ENCODE assay signal across 16 cellular contexts in genomic region chr11:124751741-124752470, GRCh38. TPM values are rescaled to one million over a fixed set of nuclear protein-coding genes. Genes with fewer than 3 reads are reported as not detected.
A peak's percentile ranks its signal among the peaks of the same experiment; 100 is the strongest.
DNase-seq lines count a peak whose midpoint lies in the region; ATAC-seq and TF ChIP-seq lines count a peak whose summit lies in the region.
"Had no signal": no experiment of that assay in that cellular context is flagged by ENCODE, and none has a peak within 500 bp of the region (broad histone marks: within the 10 kb centered on the region; RNA-seq: fewer than 3 reads in every experiment).

A gene with protein sequence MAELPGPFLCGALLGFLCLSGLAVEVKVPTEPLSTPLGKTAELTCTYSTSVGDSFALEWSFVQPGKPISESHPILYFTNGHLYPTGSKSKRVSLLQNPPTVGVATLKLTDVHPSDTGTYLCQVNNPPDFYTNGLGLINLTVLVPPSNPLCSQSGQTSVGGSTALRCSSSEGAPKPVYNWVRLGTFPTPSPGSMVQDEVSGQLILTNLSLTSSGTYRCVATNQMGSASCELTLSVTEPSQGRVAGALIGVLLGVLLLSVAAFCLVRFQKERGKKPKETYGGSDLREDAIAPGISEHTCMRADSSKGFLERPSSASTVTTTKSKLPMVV (minus strand): TSS chr11:124752255. CDS start chr11:124752137, 118 bp downstream.

- H3K27ac ChIP-seq in spleen, result peak within 1 kb of the TSS in 4 of 8 donors; percentile 3 to 48 (median 41)
- H3K27ac ChIP-seq: A549, HL-60 had no signal

- no peaks in the 10 kb centered on the region for H3K9me3 ChIP-seq in spleen
- H3K9me3 ChIP-seq: A549, Caco-2 had no signal

- H3K36me3 Mint-ChIP-seq in activated T-cell treated with anti-CD3 and anti-CD28 coated beads, Interleukin-2, amount 50 U/mL, for 4 hours (ENCODE audit: insufficient read depth), result no peaks in the 10 kb centered on the region
- no peaks in the 10 kb centered on the region for H3K36me3 Mint-ChIP-seq in activated T-cell treated with anti-CD3 and anti-CD28 coated beads, Interleukin-2, amount 50 U/mL, for 24 hours (ENCODE audit: low read depth)
- no peaks in the 10 kb centered on the region for H3K36me3 Mint-ChIP-seq in activated naive CD8-positive, alpha-beta T cell treated with anti-CD3 and anti-CD28 coated beads, Interleukin-2, amount 10 ng/mL, durations not matched to agents 7 days and 5 days
- H3K36me3 Mint-ChIP-seq: memory B cell had no signal

- no peak within 1 kb of the TSS for H3K27ac Mint-ChIP-seq in activated T-cell treated with anti-CD3 and anti-CD28 coated beads, Interleukin-2, amount 50 U/mL, for 24 hours
- H3K27ac Mint-ChIP-seq in activated naive CD8-positive, alpha-beta T cell treated with anti-CD3 and anti-CD28 coated beads, Interleukin-2, amount 10 ng/mL, durations not matched to agents 7 days and 5 days, result no peak within 1 kb of the TSS
- H3K27ac Mint-ChIP-seq: activated CD4-positive, alpha-beta T cell treated with anti-CD3 and anti-CD28 coated beads, Interleukin-2, amount 10 ng/mL, durations not matched to agents 7 days and 5 days; memory B cell had no signal

- WGBS in spleen, 5 donors, result 54 to 81% (median 67%) methylated on average over 29 to 42 of the region's 42 CpGs

- no peak for ATAC-seq in activated T-cell treated with anti-CD3 and anti-CD28 coated beads, Interleukin-2, amount 50 U/mL, for 4 hours
- ATAC-seq in activated naive CD8-positive, alpha-beta T cell treated with anti-CD3 and anti-CD28 coated beads, Interleukin-2, amount 10 ng/mL, durations not matched to agents 7 days and 5 days (ENCODE audit: low read depth), result no peak
- ATAC-seq in left lobe of liver (peak; percentile 60), HG02678 (IDR thresholded peaks at IDR 0.05; ENCODE audit: unreplicated experiment) (no peak)
- ATAC-seq: A549 had no signal

- H3K4me1 ChIP-seq in spleen, result peaks cover 0 to 64% (median 45%) of the 10 kb centered on the region in 6 donors

- H3K4me1 Mint-ChIP-seq in activated T-cell treated with anti-CD3 and anti-CD28 coated beads, Interleukin-2, amount 50 U/mL, for 4 hours (ENCODE audit: low read depth), result peaks cover 14% of the 10 kb centered on the region
- H3K4me1 Mint-ChIP-seq in activated T-cell treated with anti-CD3 and anti-CD28 coated beads, Interleukin-2, amount 50 U/mL, for 24 hours (ENCODE audit: low read depth), result peaks cover 3% of the 10 kb centered on the region
- H3K4me1 Mint-ChIP-seq in activated naive CD8-positive, alpha-beta T cell treated with anti-CD3 and anti-CD28 coated beads, Interleukin-2, amount 10 ng/mL, durations not matched to agents 7 days and 5 days, result peaks cover 18% of the 10 kb centered on the region

- no peak within 1 kb of the TSS for H3K4me3 ChIP-seq in spleen
- H3K4me3 ChIP-seq: A549 had no signal

- H3K27me3 Mint-ChIP-seq in activated T-cell treated with anti-CD3 and anti-CD28 coated beads, Interleukin-2, amount 50 U/mL, for 4 hours (ENCODE audit: low read depth), result peaks cover 14% of the 10 kb centered on the region
- peaks cover 15% of the 10 kb centered on the region for H3K27me3 Mint-ChIP-seq in activated T-cell treated with anti-CD3 and anti-CD28 coated beads, Interleukin-2, amount 50 U/mL, for 24 hours
- H3K27me3 Mint-ChIP-seq in activated naive CD8-positive, alpha-beta T cell treated with anti-CD3 and anti-CD28 coated beads, Interleukin-2, amount 10 ng/mL, durations not matched to agents 7 days and 5 days, result peaks cover 5% of the 10 kb centered on the region

- TF ChIP-seq POLR2A in spleen (IDR thresholded peaks at IDR 0.05), result no peak

- POLR2A ChIA-PET in activated naive CD8-positive, alpha-beta T cell treated with anti-CD3 and anti-CD28 coated beads, Interleukin-2, amount 10 ng/mL, durations not matched to agents 7 days and 5 days (lab: Charles Lee), result interaction anchor here (0.7 kb wide), 1 partner anchor 78 kb away, joined by 3 read pairs; the partner anchor contains the start of gene SPA17

- DNase-seq in activated T-cell treated with anti-CD3 and anti-CD28 coated beads, Interleukin-2, amount 50 U/mL, for 4 hours, result no peak
- DNase-seq in activated T-cell treated with anti-CD3 and anti-CD28 coated beads, Interleukin-2, amount 50 U/mL, for 24 hours, result no peak
- DNase-seq in activated naive CD8-positive, alpha-beta T cell treated with anti-CD3 and anti-CD28 coated beads, Interleukin-2, amount 10 ng/mL, durations not matched to agents 7 days and 5 days, result no peak
- peak; percentile 50 for DNase-seq in left lobe of liver (ENCODE audit: low spot score)
- DNase-seq in spleen, result peak; percentile 77
- no peak for DNase-seq in activated CD4-positive, alpha-beta T cell treated with anti-CD3 and anti-CD28 coated beads, Interleukin-2, amount 50 U/mL, for 48 hours
- DNase-seq in activated effector memory CD4-positive, alpha-beta T cell treated with Interleukin-2 at 50 U/mL for 16 hours, result no peak
- DNase-seq: activated CD4-positive, alpha-beta T cell treated with anti-CD3 and anti-CD28 coated beads, Interleukin-2, amount 10 ng/mL, durations not matched to agents 7 days and 5 days; activated gamma-delta T cell treated with Interleukin-2 at 50 U/mL for 16 hours; Caco-2; NCI-H345 had no signal

- intact Hi-C loops in spleen (cut with DNase I; ENCODE audit: low total_unique reads), result no loop called here

- peak within 1 kb of the TSS; percentile 67 for H3K4me3 Mint-ChIP-seq in activated T-cell treated with anti-CD3 and anti-CD28 coated beads, Interleukin-2, amount 50 U/mL, for 4 hours
- H3K4me3 Mint-ChIP-seq in activated T-cell treated with anti-CD3 and anti-CD28 coated beads, Interleukin-2, amount 50 U/mL, for 24 hours, result no peak within 1 kb of the TSS
- peak within 1 kb of the TSS; percentile 55 for H3K4me3 Mint-ChIP-seq in activated naive CD8-positive, alpha-beta T cell treated with anti-CD3 and anti-CD28 coated beads, Interleukin-2, amount 10 ng/mL, durations not matched to agents 7 days and 5 days
- H3K4me3 Mint-ChIP-seq: activated CD4-positive, alpha-beta T cell treated with anti-CD3 and anti-CD28 coated beads, Interleukin-2, amount 10 ng/mL, durations not matched to agents 7 days and 5 days; memory B cell had no signal

- H3K9me3 Mint-ChIP-seq in activated T-cell treated with anti-CD3 and anti-CD28 coated beads, Interleukin-2, amount 50 U/mL, for 4 hours, result no peaks in the 10 kb centered on the region
- H3K9me3 Mint-ChIP-seq in activated T-cell treated with anti-CD3 and anti-CD28 coated beads, Interleukin-2, amount 50 U/mL, for 24 hours, result no peaks in the 10 kb centered on the region
- H3K9me3 Mint-ChIP-seq in activated naive CD8-positive, alpha-beta T cell treated with anti-CD3 and anti-CD28 coated beads, Interleukin-2, amount 10 ng/mL, durations not matched to agents 7 days and 5 days, result no peaks in the 10 kb centered on the region
- H3K9me3 Mint-ChIP-seq: activated CD4-positive, alpha-beta T cell treated with anti-CD3 and anti-CD28 coated beads, Interleukin-2, amount 10 ng/mL, durations not matched to agents 7 days and 5 days; memory B cell had no signal

- TF ChIP-seq CTCF in spleen (IDR thresholded peaks at IDR 0.05 in 8 of 11, conservative IDR thresholded peaks at IDR 0.05 in 3 of 11), result no peak

- H3K36me3 ChIP-seq in spleen, result no peaks in the 10 kb centered on the region

- peaks cover 0 to 14% (median 0%) of the 10 kb centered on the region in 7 donors for H3K27me3 ChIP-seq in spleen (replicated peaks in 1 of 7)

RNA-seq across cellular contexts. Expression of the gene that starts here (rescaled TPM):
- total RNA-seq in activated T-cell treated with anti-CD3 and anti-CD28 coated beads, Interleukin-2, amount 50 U/mL, for 4 hours, result not detected
- under 1 TPM in 1 of 2 experiments, not detected in 1; 0.34 TPM for total RNA-seq in activated naive CD8-positive, alpha-beta T cell treated with anti-CD3 and anti-CD28 coated beads, Interleukin-2, amount 10 ng/mL, durations not matched to agents 7 days and 5 days
- total RNA-seq in left lobe of liver (1.3 TPM), spleen (1 to 10 TPM in 2 of 7 donors, under 1 TPM in 2, not detected in 3; 0.43 to 1.5 (median 1.0) TPM)
- 1 to 10 TPM in 2 of 3 donors, under 1 TPM in 1; 0.47 to 2.1 (median 2.0) TPM for polyA plus RNA-seq in spleen
- total RNA-seq: Caco-2; T-helper 1 cell treated with Interleukin-12 subunit alpha and Interleukin-12 subunit beta and Interleukin-4 antibody, amounts not matched to agents 30 ng/mL and 1 ng/mL, for 36 hours had no signal
- polyA plus RNA-seq: A549 had no signal

Comparison
In these comparisons a context has a peak if more than half of its experiments do, and no peak if none do; other contexts are left out.
1. DNase-seq: peak in left lobe of liver (single experiment) and spleen (single experiment); none in activated T-cell treated with anti-CD3 and anti-CD28 coated beads, Interleukin-2, amount 50 U/mL, for 4 hours (single experiment), activated T-cell treated with anti-CD3 and anti-CD28 coated beads, Interleukin-2, amount 50 U/mL, for 24 hours (single experiment), activated naive CD8-positive, alpha-beta T cell treated with anti-CD3 and anti-CD28 coated beads, Interleukin-2, amount 10 ng/mL, durations not matched to agents 7 days and 5 days (single experiment), activated CD4-positive, alpha-beta T cell treated with anti-CD3 and anti-CD28 coated beads, Interleukin-2, amount 50 U/mL, for 48 hours (0 of 2) and activated effector memory CD4-positive, alpha-beta T cell treated with Interleukin-2 at 50 U/mL for 16 hours (single experiment).